10 cellular contexts compared by ENCODE assay signal in genomic region chr16:80938035-80938927, GRCh38.
DNase-seq lines count a peak whose midpoint lies in the region; ATAC-seq, FAIRE-seq and TF ChIP-seq lines count a peak whose summit lies in the region.
"Had no signal": no experiment of that assay in that cellular context is flagged by ENCODE, and none has a peak within 500 bp of the region (broad histone marks: within the 10 kb centered on the region; RNA-seq: fewer than 3 reads in every experiment).

No MANE protein-coding gene starts in this region.

- TF ChIP-seq EP300 in HepG2 (IDR thresholded peaks at IDR 0.05; ENCODE audit: low read depth in 2 of 2, low read length in 2 of 2) (no peak), HepG2 (CRISPR knock-in tag; IDR thresholded peaks at IDR 0.05; ENCODE audit: borderline replicate concordance) (no peak)

- H3K27ac ChIP-seq in HepG2 (ENCODE audit: extremely low read length, insufficient read depth, low read length), result no peak overlapping the region
- H3K27ac ChIP-seq in right lobe of liver, result no peak overlapping the region
- no peak overlapping the region for H3K27ac ChIP-seq in aorta (ENCODE audit: low read depth in 1 of 2, low read length in 2 of 2)
- H3K27ac ChIP-seq: C4-2B, spleen had no signal

- in situ Hi-C loops in HepG2 (cut with HindIII; ENCODE audit: extremely low pct_ligation_motif_present, low pct_unique_long_range_greater_than_20kb), result no loop called here

- H3K4me2 ChIP-seq in HepG2 (ENCODE audit: low read depth, low read length), result no peak overlapping the region

- no TSS peak for BruUV-seq in HepG2 (replicated peaks; lab: Mats Ljungman, UMichigan)

- H3K9me3 ChIP-seq in HepG2 (ENCODE audit: low read length), result no peaks in the 10 kb centered on the region
- no peaks in the 10 kb centered on the region for H3K9me3 ChIP-seq in right lobe of liver
- no peaks in the 10 kb centered on the region for H3K9me3 ChIP-seq in aorta (ENCODE audit: control insufficient read depth, low read length)

- TF ChIP-seq CTCF in HepG2 (CRISPR knock-in tag; IDR thresholded peaks at IDR 0.05) (no peak), right lobe of liver (IDR thresholded peaks at IDR 0.05) (no peak)

- H3K9ac ChIP-seq in HepG2 (ENCODE audit: insufficient read depth, low read depth, low read length), result no peak overlapping the region

- intact Hi-C loops in HepG2 (cut with micrococcal nuclease; ENCODE audit: unreplicated experiment), result no loop called here
- intact Hi-C loops in right lobe of liver (cut with DNase I), result no loop called here
- intact Hi-C loops in aorta (cut with DNase I), result loop anchor here in 1 of 2 donors (10.0 kb wide), 1 partner anchor 67 kb away; the partner anchor contains the start of genes CENPN and CMC2
- intact Hi-C loops in posterior vena cava (cut with DNase I), result no loop called here

- H3K4me3 ChIP-seq in HepG2 (replicated peaks in 1 of 3; ENCODE audit: insufficient read depth in 1 of 3, low read depth in 2 of 3, low read length in 3 of 3), result no peak overlapping the region
- no peak overlapping the region for H3K4me3 ChIP-seq in right lobe of liver
- H3K4me3 ChIP-seq in aorta (ENCODE audit: low read length in 2 of 2), result no peak overlapping the region
- H3K4me3 ChIP-seq: spleen had no signal

- H3K4me1 ChIP-seq in HepG2 (ENCODE audit: insufficient read depth, low read length) (peaks cover 8% of the 10 kb centered on the region), right lobe of liver (no peaks in the 10 kb centered on the region), aorta (ENCODE audit: control insufficient read depth in 1 of 2, insufficient read depth in 2 of 2, low read length in 2 of 2) (no peaks in the 10 kb centered on the region)

- H4K20me1 ChIP-seq in HepG2 (ENCODE audit: insufficient read depth, low read length), result no peaks in the 10 kb centered on the region

- TF ChIP-seq POLR2A in HepG2 (IDR thresholded peaks at IDR 0.05; ENCODE audit: insufficient read depth in 1 of 2, low read depth in 2 of 2, low read length in 2 of 2) (no peak), right lobe of liver (IDR thresholded peaks at IDR 0.05) (no peak)

- FAIRE-seq in HepG2 (lab: Jason Lieb, UNC), result no peak

- peaks cover 3 to 13% of the 10 kb centered on the region in 2 experiments; a peak in 2 of 5 replicates for H3K27me3 ChIP-seq in HepG2 (ENCODE audit: control insufficient read depth in 1 of 2, insufficient read depth in 2 of 2, low read length in 2 of 2)
- no peaks in the 10 kb centered on the region for H3K27me3 ChIP-seq in right lobe of liver
- H3K27me3 ChIP-seq in aorta (ENCODE audit: control insufficient read depth in 1 of 2, insufficient read depth in 2 of 2, low read length in 1 of 2), result no peaks in the 10 kb centered on the region

- POLR2A ChIA-PET in HepG2 (lab: Yijun Ruan, JAX), result no interaction called here

- no peaks in the 10 kb centered on the region for H3K79me2 ChIP-seq in HepG2 (ENCODE audit: insufficient read depth, low read length)

- DNase-seq in HepG2 (ENCODE audit: low spot score), result no peak
- DNase-seq in right lobe of liver, result no peak
- DNase-seq in dermis blood vessel endothelial cell, result peak; percentile 99
- DNase-seq in medulla oblongata (ENCODE audit: extremely low spot score), result peak; percentile 20
- DNase-seq in aorta, result peak in 1 of 2 donors; percentile 79
- DNase-seq in posterior vena cava (ENCODE audit: low spot score), result no peak
- DNase-seq in NCI-H524 (lab: John Stamatoyannopoulos, UW), result no peak
- DNase-seq: spleen had no signal

- no peak for TF ChIP-seq RAD21 in HepG2 (CRISPR knock-in tag; IDR thresholded peaks at IDR 0.05)

- CTCF ChIA-PET in HepG2 (lab: Yijun Ruan, JAX; ENCODE audit: low intra/inter-chr PET ratio, low total read pairs), result no interaction called here

- WGBS in HepG2 (ENCODE audit: low lambda C conversion rate), result 51% methylated on average over 16 of the region's 16 CpGs
- 84% methylated on average over 15 of the region's 16 CpGs for WGBS in right lobe of liver (ENCODE audit: insufficient coverage, low coverage, low lambda C conversion rate, missing lambda C conversion rate)
- WGBS in aorta, 2 donors, result 41% methylated on average over 16 of the region's 16 CpGs

- ATAC-seq in HepG2 (peak; percentile 61), right lobe of liver (no peak), aorta (ENCODE audit: low FRiP score) (peak; percentile 83), GM19035 (IDR thresholded peaks at IDR 0.05; ENCODE audit: unreplicated experiment) (no peak)

- no peaks in the 10 kb centered on the region for H3K36me3 ChIP-seq in HepG2 (replicated peaks in 1 of 2; ENCODE audit: control insufficient read depth in 1 of 2, insufficient read depth in 2 of 2, low read length in 2 of 2)
- no peaks in the 10 kb centered on the region for H3K36me3 ChIP-seq in right lobe of liver
- H3K36me3 ChIP-seq in aorta (ENCODE audit: control insufficient read depth in 1 of 2, insufficient read depth in 2 of 2, low read length in 1 of 2), result no peaks in the 10 kb centered on the region
- H3K36me3 ChIP-seq: spleen had no signal

- no peak overlapping the region for H2AFZ ChIP-seq in HepG2 (ENCODE audit: low read length)

TF ChIP-seq in HepG2, 621 proteins besides CTCF, POLR2A, EP300 and RAD21 (continues in another document):
- TF ChIP-seq ZSCAN21 (CRISPR knock-in tag; IDR thresholded peaks at IDR 0.05; ENCODE audit: borderline replicate concordance) (no peak), KDM5A (IDR thresholded peaks at IDR 0.05; ENCODE audit: borderline replicate concordance, low read length) (no peak), ZNF597 (CRISPR knock-in tag; IDR thresholded peaks at IDR 0.05) (no peak), HINFP (CRISPR knock-in tag; IDR thresholded peaks at IDR 0.05; ENCODE audit: low read depth) (no peak), NFYC (CRISPR knock-in tag; IDR thresholded peaks at IDR 0.05) (peak; percentile 45), USF2 (IDR thresholded peaks at IDR 0.05; ENCODE audit: low read depth, low read length) (peak; percentile 87), USF2 (CRISPR knock-in tag; IDR thresholded peaks at IDR 0.05; ENCODE audit: borderline replicate concordance) (peak; percentile 57; the same call in 1 of the 2 replicates), HOXA9 (CRISPR knock-in tag; IDR thresholded peaks at IDR 0.05; ENCODE audit: borderline replicate concordance) (no peak), RAD51 (IDR thresholded peaks at IDR 0.05; ENCODE audit: borderline replicate concordance) (peak; percentile 53; the same call in 1 of the 2 replicates), ZNF121 (CRISPR knock-in tag; IDR thresholded peaks at IDR 0.05) (no peak), KAT8 (CRISPR knock-in tag; IDR thresholded peaks at IDR 0.05) (no peak), NFYB (CRISPR knock-in tag; IDR thresholded peaks at IDR 0.05) (peak; percentile 50; the same call in 1 of the 2 replicates), DMTF1 (CRISPR knock-in tag; IDR thresholded peaks at IDR 0.05) (no peak)

Comparison
In these comparisons a context has a peak if more than half of its experiments do, and no peak if none do; other contexts are left out.
1. ATAC-seq: peak in HepG2 (single experiment) and aorta (single experiment); none in right lobe of liver (0 of 4) and GM19035 (single experiment).
2. DNase-seq: peak in dermis blood vessel endothelial cell (single experiment) and medulla oblongata (single experiment); none in HepG2 (single experiment), right lobe of liver (0 of 3), posterior vena cava (single experiment) and NCI-H524 (0 of 2).